Comparison of ENCODE assay signal across 17 cellular contexts in the genomic region with DNA sequence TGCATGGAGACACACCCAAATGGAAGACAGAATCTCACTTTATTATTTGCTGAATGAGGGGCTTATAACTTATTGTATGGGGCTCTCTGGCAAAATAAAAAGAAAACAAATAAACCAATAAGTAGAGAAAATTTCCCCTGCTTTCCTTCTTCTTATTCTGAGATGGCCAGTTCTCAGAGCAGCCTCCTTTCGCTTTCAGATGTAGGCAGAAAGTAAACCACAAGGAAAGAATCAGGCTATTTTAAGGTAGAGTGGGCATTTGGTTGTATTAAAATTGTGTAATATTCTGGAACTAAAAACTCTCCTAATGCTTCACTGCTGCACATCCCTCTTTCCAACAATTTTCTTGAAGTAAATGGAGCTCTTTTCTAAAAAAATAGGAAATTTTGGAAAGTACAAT.
DNase-seq lines count a peak whose midpoint lies in the region; ATAC-seq and TF ChIP-seq lines count a peak whose summit lies in the region.
"Had no signal": no experiment of that assay in that cellular context is flagged by ENCODE, and none has a peak within 500 bp of the region (broad histone marks: within the 10 kb centered on the region; RNA-seq: fewer than 3 reads in every experiment).

No MANE protein-coding gene starts in this region.

- no peak overlapping the region for H3K4me3 ChIP-seq in SJCRH30
- H3K4me3 ChIP-seq: ascending aorta, vagina had no signal

- in situ Hi-C loops in GM13976 (cut with MboI; ENCODE audit: low sequenced_read_pairs, unreplicated experiment) = no loop called here

- no peaks in the 10 kb centered on the region for H3K4me1 ChIP-seq in SJCRH30
- H3K4me1 ChIP-seq: ascending aorta, vagina had no signal

- DNase-seq in GM13976 (ENCODE audit: low spot score) (peak; percentile 3), SJCRH30 (no peak), CD1c-positive myeloid dendritic cell (ENCODE audit: extremely low spot score) (no peak)
- no peak for DNase-seq in stimulated activated CD4-positive, alpha-beta T cell treated with anti-CD3 and anti-CD28 coated beads, Interleukin-15, amount 100 ng/mL, for 24 hours
- DNase-seq: activated CD4-positive, alpha-beta T cell treated with anti-CD3 and anti-CD28 coated beads for 1 hour; activated T-cell treated with anti-CD3 and anti-CD28 coated beads, Interleukin-2, amount 50 U/mL, for 48 hours; dermis blood vessel endothelial cell; DMS 273 treated with DMSO at 0.1 percent for 48 hours; Kasumi-1; NCI-H2081 treated with DMSO at 0.1 percent for 48 hours had no signal

- no peaks in the 10 kb centered on the region for H3K36me3 ChIP-seq in SJCRH30
- H3K36me3 ChIP-seq: ascending aorta, vagina had no signal

- H3K27ac ChIP-seq in SJCRH30 = no peak overlapping the region
- H3K27ac ChIP-seq: ascending aorta, vagina had no signal

- no peak for TF ChIP-seq CTCF in GM13976 (IDR thresholded peaks at IDR 0.05; ENCODE audit: borderline replicate concordance, control extremely low read depth, extremely low read depth, insufficient read depth, missing control alignments)

- ATAC-seq in GM19438 (IDR thresholded peaks at IDR 0.05; ENCODE audit: low read depth, unreplicated experiment) (peak; percentile 73), HG02642 (IDR thresholded peaks at IDR 0.05; ENCODE audit: poor library complexity, unreplicated experiment) (peak; percentile 77), HG03342 (IDR thresholded peaks at IDR 0.05; ENCODE audit: unreplicated experiment) (peak; percentile 63), HG03135 (IDR thresholded peaks at IDR 0.05; ENCODE audit: unreplicated experiment) (no peak)
- ATAC-seq: stimulated activated memory B cell treated with anti-CD40 and anti-IgM and Interleukin-4, amounts not matched to agents 10 μg/mL and 1 μg/mL and 100 μg/mL, for 72 hours had no signal

- no peaks in the 10 kb centered on the region for H3K9me3 ChIP-seq in SJCRH30 (replicated peaks)
- H3K9me3 ChIP-seq: ascending aorta, vagina had no signal

- no peaks in the 10 kb centered on the region for H3K27me3 ChIP-seq in SJCRH30
- H3K27me3 ChIP-seq: ascending aorta, vagina had no signal
